Comparison of ENCODE assay signal across 28 cellular contexts in the genomic region with DNA sequence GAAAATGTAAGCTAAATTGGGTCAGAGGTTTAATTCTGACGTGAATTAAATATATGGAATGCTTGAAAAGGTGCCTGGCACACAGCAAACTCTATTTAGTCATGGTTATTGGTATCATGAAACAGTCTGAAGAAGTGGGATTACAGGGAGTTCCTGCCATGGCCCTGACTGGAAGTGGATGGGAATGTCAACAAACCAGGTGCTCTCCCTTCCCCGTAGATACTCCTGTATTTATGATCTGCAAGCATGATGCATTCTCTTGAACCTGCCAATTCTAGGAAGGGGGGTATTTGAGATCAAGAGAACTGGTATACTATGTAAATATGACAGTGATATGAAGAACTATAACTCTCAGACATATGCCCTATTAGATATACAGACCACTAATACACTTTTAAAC.
"Had no signal": no experiment of that assay in that cellular context is flagged by ENCODE, and none has a peak within 500 bp of the region (broad histone marks: within the 10 kb centered on the region; RNA-seq: fewer than 3 reads in every experiment).

No MANE protein-coding gene starts in this region.

- H3K9me3 ChIP-seq: breast epithelium, gastroesophageal sphincter, pancreas, prostate gland, testis, transverse colon had no signal

- DNase-seq: activated CD4-positive, alpha-beta T cell treated with anti-CD3 and anti-CD28 coated beads for 36 hours; activated CD4-positive, CD25-positive, alpha-beta regulatory T cell; activated CD8-positive, alpha-beta memory T cell treated with anti-CD3 and anti-CD28 coated beads, Interleukin-2, amount 10 ng/mL, durations not matched to agents 7 days and 5 days; activated CD8-positive, alpha-beta T cell treated with anti-CD3 and anti-CD28 coated beads, Interleukin-2, amount 10 ng/mL, durations not matched to agents 7 days and 5 days; activated naive CD4-positive, alpha-beta T cell; activated T-cell treated with anti-CD3 and anti-CD28 coated beads, Interleukin-2, amount 50 U/mL, for 48 hours; central memory CD4-positive, alpha-beta T cell; head of caudate nucleus; hippocampal formation; left cardiac atrium; mammary epithelial cell; naive B cell; nephron progenitor cell; pancreas; retina; stimulated activated CD4-positive, alpha-beta T cell treated with anti-CD3 and anti-CD28 coated beads, Interleukin-12 subunit alpha, Interleukin-12 subunit beta, amount 100 ng/mL, for 4 hours; stimulated activated CD4-positive, alpha-beta T cell treated with anti-CD3 and anti-CD28 coated beads, Interleukin-4, amount 100 ng/mL, for 1 hour; stimulated activated naive CD8-positive, alpha-beta T cell treated with anti-CD3 and anti-CD28 coated beads, Interleukin-15, Interleukin-2, amounts not matched to agents 100 U/mL and 50 U/mL, for 24 hours; testis; transverse colon had no signal

- H3K27ac ChIP-seq: breast epithelium, gastroesophageal sphincter, pancreas, prostate gland, skin epidermis, testis, transverse colon had no signal

- H3K36me3 ChIP-seq: breast epithelium, gastroesophageal sphincter, pancreas, prostate gland, transverse colon had no signal

- ATAC-seq: activated CD4-positive, alpha-beta T cell treated with anti-CD3 and anti-CD28 coated beads for 36 hours; activated CD8-positive, alpha-beta memory T cell treated with anti-CD3 and anti-CD28 coated beads, Interleukin-2, amount 10 ng/mL, durations not matched to agents 7 days and 5 days; activated CD8-positive, alpha-beta T cell treated with anti-CD3 and anti-CD28 coated beads, Interleukin-2, amount 10 ng/mL, durations not matched to agents 7 days and 5 days; activated naive CD4-positive, alpha-beta T cell treated with anti-CD3 and anti-CD28 coated beads, Interleukin-2, amount 50 U/mL, for 72 hours; gastroesophageal sphincter; left cardiac atrium; pancreas; sciatic nerve; stimulated activated naive CD8-positive, alpha-beta T cell treated with anti-CD3 and anti-CD28 coated beads, Interleukin-15, Interleukin-2, amounts not matched to agents 100 U/mL and 50 U/mL, for 24 hours had no signal

- FAIRE-seq: endothelial cell of umbilical vein, keratinocyte, pancreas had no signal
